ENCODE assay signal across 20 cellular contexts in genomic region chr17:48566717-48567116, GRCh38. TPM values are rescaled to one million over a fixed set of nuclear protein-coding genes. Genes with fewer than 3 reads are reported as not detected.
DNase-seq lines count a peak whose midpoint lies in the region; ATAC-seq, FAIRE-seq and TF ChIP-seq lines count a peak whose summit lies in the region.
"Had no signal": no experiment of that assay in that cellular context is flagged by ENCODE, and none has a peak within 500 bp of the region (broad histone marks: within the 10 kb centered on the region; RNA-seq: fewer than 3 reads in every experiment).

No MANE protein-coding gene starts in this region.

- ATAC-seq in GM23338 (no peak), gastrocnemius medialis (no peak), GM19328 (IDR thresholded peaks at IDR 0.05; ENCODE audit: unreplicated experiment) (no peak), HG02678 (IDR thresholded peaks at IDR 0.05; ENCODE audit: unreplicated experiment) (no peak), HG03520 (IDR thresholded peaks at IDR 0.05; ENCODE audit: unreplicated experiment) (no peak)

- FAIRE-seq in astrocyte (lab: Jason Lieb, UNC): no peak
- FAIRE-seq: A204.1, G401.6, GM12891, GM19239 had no signal

- TF ChIP-seq POLR2A in gastrocnemius medialis (IDR thresholded peaks at IDR 0.05): no peak

- H3K4me1 ChIP-seq in GM23338 (ENCODE audit: insufficient read depth): peaks cover 77% of the 10 kb centered on the region
- peaks cover 22% of the 10 kb centered on the region for H3K4me1 ChIP-seq in astrocyte (ENCODE audit: insufficient read depth, low read length)
- peaks cover 6% of the 10 kb centered on the region for H3K4me1 ChIP-seq in iPS-15b (ENCODE audit: control insufficient read depth, insufficient read depth, low read length)
- H3K4me1 ChIP-seq in gastrocnemius medialis: peaks cover 0 to 7% of the 10 kb centered on the region in 2 donors

- intact Hi-C loops in gastrocnemius medialis (cut with DNase I; ENCODE audit: low total_unique reads): no loop called here

- H3K36me3 ChIP-seq in GM23338 (ENCODE audit: insufficient read depth): no peaks in the 10 kb centered on the region
- H3K36me3 ChIP-seq in astrocyte (ENCODE audit: insufficient read depth, low read length): no peaks in the 10 kb centered on the region
- no peaks in the 10 kb centered on the region for H3K36me3 ChIP-seq in iPS-15b (ENCODE audit: control insufficient read depth, insufficient read depth, low read length)
- H3K36me3 ChIP-seq in gastrocnemius medialis: no peaks in the 10 kb centered on the region

- H3K9ac ChIP-seq in astrocyte (ENCODE audit: low read length) (peak overlapping the region; percentile 62), iPS-15b (ENCODE audit: low read depth, low read length) (no peak overlapping the region)

- no peaks in the 10 kb centered on the region for H3K9me2 ChIP-seq in GM23338 (ENCODE audit: insufficient read depth)

- DNase-seq in GM23338 (ENCODE audit: low spot score) (no peak), astrocyte (ENCODE audit: low read depth) (no peak), gastrocnemius medialis (no peak), mesothelial cell of epicardium (ENCODE audit: low spot score in 2 of 2, unreplicated experiment in 2 of 2) (no peak)
- DNase-seq: HFFc6, MV-4-11, NCI-H1417 treated with DMSO at 0.1 percent for 48 hours, NCI-H2029, NCI-H2171 treated with DMSO at 0.1 percent for 48 hours, NCI-H510A, SHP77 treated with DMSO at 0.1 percent for 48 hours had no signal

- no peaks in the 10 kb centered on the region for H3K36me3 Mint-ChIP-seq in GM23338 (ENCODE audit: low read depth)
- H3K36me3 Mint-ChIP-seq in astrocyte (ENCODE audit: low read depth, unreplicated experiment): no peaks in the 10 kb centered on the region
- H3K36me3 Mint-ChIP-seq in mesothelial cell of epicardium: peaks cover 7% of the 10 kb centered on the region

- peaks cover 62% of the 10 kb centered on the region for H3F3A ChIP-seq in GM23338 (replicated peaks; ENCODE audit: low read depth)

- H3K27me3 Mint-ChIP-seq in GM23338 (ENCODE audit: insufficient read depth, low read depth, poor library complexity): peaks cover 23% of the 10 kb centered on the region
- peaks cover 22% of the 10 kb centered on the region for H3K27me3 Mint-ChIP-seq in astrocyte (ENCODE audit: low read depth, unreplicated experiment)
- H3K27me3 Mint-ChIP-seq in mesothelial cell of epicardium (ENCODE audit: low read depth): no peaks in the 10 kb centered on the region

- H3K27me3 ChIP-seq in GM23338 (ENCODE audit: insufficient read depth): peaks cover 100% of the 10 kb centered on the region
- peaks cover 89% of the 10 kb centered on the region for H3K27me3 ChIP-seq in astrocyte (ENCODE audit: insufficient read depth, low read length)
- peaks cover 97% of the 10 kb centered on the region for H3K27me3 ChIP-seq in iPS-15b (ENCODE audit: control insufficient read depth, insufficient read depth, low read length)
- H3K27me3 ChIP-seq in gastrocnemius medialis: peaks cover 21 to 29% (median 29%) of the 10 kb centered on the region in 3 donors

- TF ChIP-seq CTCF in GM23338 (conservative IDR thresholded peaks at IDR 0.05; ENCODE audit: low read depth in 2 of 2) (no peak), astrocyte (IDR thresholded peaks at IDR 0.05; ENCODE audit: insufficient read depth, low read depth, low read length) (no peak), gastrocnemius medialis (IDR thresholded peaks at IDR 0.05 in 4 of 5, conservative IDR thresholded peaks at IDR 0.05 in 1 of 5) (no peak), mesothelial cell of epicardium (IDR thresholded peaks at IDR 0.05; ENCODE audit: unreplicated experiment) (no peak)

- H3K4me2 ChIP-seq in GM23338: 0 out of 2 replicates have a peak overlapping the region, but pooled peaks have one; percentile 38
- H3K4me2 ChIP-seq in astrocyte (ENCODE audit: low read length): peak overlapping the region; percentile 86

- H2AFZ ChIP-seq in GM23338: no peak overlapping the region
- no peak overlapping the region for H2AFZ ChIP-seq in astrocyte (ENCODE audit: low read depth, low read length)

- in situ Hi-C loops in gastrocnemius medialis (cut with MboI; ENCODE audit: low sequenced_read_pairs in 4 of 4): no loop called here

- H3K4me3 Mint-ChIP-seq in GM23338: no peak overlapping the region
- H3K4me3 Mint-ChIP-seq in astrocyte (ENCODE audit: unreplicated experiment): no peak overlapping the region
- H3K4me3 Mint-ChIP-seq in mesothelial cell of epicardium: no peak overlapping the region
- H3K4me3 Mint-ChIP-seq: HFFc6 had no signal

- no peak overlapping the region for H3K27ac ChIP-seq in GM23338 (ENCODE audit: low read depth)
- H3K27ac ChIP-seq in astrocyte (ENCODE audit: low read depth, low read length): peak overlapping the region; percentile 65
- peak overlapping the region in 3 of 4 donors; percentile 56 to 78 (median 57) for H3K27ac ChIP-seq in gastrocnemius medialis
- H3K27ac ChIP-seq: C4-2B had no signal

- H3K9me3 ChIP-seq in astrocyte (ENCODE audit: insufficient read depth, low read depth, low read length): no peaks in the 10 kb centered on the region
- no peaks in the 10 kb centered on the region for H3K9me3 ChIP-seq in iPS-15b (ENCODE audit: control insufficient read depth, insufficient read depth, low read length)
- H3K9me3 ChIP-seq in gastrocnemius medialis: no peaks in the 10 kb centered on the region

- H3K4me1 Mint-ChIP-seq in GM23338: peaks cover 29% of the 10 kb centered on the region
- no peaks in the 10 kb centered on the region for H3K4me1 Mint-ChIP-seq in astrocyte (ENCODE audit: low read depth, unreplicated experiment)
- peaks cover 50% of the 10 kb centered on the region for H3K4me1 Mint-ChIP-seq in mesothelial cell of epicardium

- H3K9me3 Mint-ChIP-seq in GM23338 (no peaks in the 10 kb centered on the region), astrocyte (ENCODE audit: unreplicated experiment) (peaks cover 16% of the 10 kb centered on the region), mesothelial cell of epicardium (no peaks in the 10 kb centered on the region)
- H3K9me3 Mint-ChIP-seq: HFFc6 had no signal

- H4K20me1 ChIP-seq in GM23338 (replicated peaks; ENCODE audit: insufficient read depth): peaks cover 67% of the 10 kb centered on the region
- H4K20me1 ChIP-seq in astrocyte (ENCODE audit: insufficient read depth, low read length): peaks cover 3% of the 10 kb centered on the region

- no peaks in the 10 kb centered on the region for H3K79me2 ChIP-seq in GM23338 (replicated peaks; ENCODE audit: insufficient read depth)
- H3K79me2 ChIP-seq in astrocyte (ENCODE audit: insufficient read depth, low read length): peaks cover 95% of the 10 kb centered on the region

- H3K4me3 ChIP-seq in GM23338 (no peak overlapping the region), astrocyte (ENCODE audit: insufficient read depth, low read depth, low read length) (no peak overlapping the region), iPS-15b (ENCODE audit: low read depth, low read length) (peak overlapping the region; percentile 6), gastrocnemius medialis (no peak overlapping the region)

- H3K27ac Mint-ChIP-seq in GM23338 (no peak overlapping the region), astrocyte (ENCODE audit: unreplicated experiment) (no peak overlapping the region), mesothelial cell of epicardium (no peak overlapping the region)
- H3K27ac Mint-ChIP-seq: HFFc6 had no signal

RNA-seq across cellular contexts. Expression of gene HOXB4, which starts 11.4 kb away (rescaled TPM):
- total RNA-seq in GM23338 (2014; rRNA removed; shearing (Covaris generic)): not detected in 2 replicates
- polyA plus RNA-seq in GM23338 (2016; fragmentation: Nextera tagmentation; extraction: Ambion mirVana): not detected in 2 replicates
- total RNA-seq in astrocyte (not detected in 2 replicates), gastrocnemius medialis (1 to 10 TPM in 1 of 4 donors, under 1 TPM in 3; 0.18 to 1.8 (median 0.51) TPM), mesothelial cell of epicardium (34.2 to 39.2 TPM (median 34.4 TPM) in 3 replicates)
- total RNA-seq: HFFc6 had no signal

RNA-seq across cellular contexts. Expression of gene HOXB2, which starts 21.8 kb away (rescaled TPM):
- not detected in 2 replicates for total RNA-seq in GM23338 (2014; rRNA removed; shearing (Covaris generic))
- polyA plus RNA-seq in GM23338 (2016; fragmentation: Nextera tagmentation; extraction: Ambion mirVana): 0.37 TPM in 1 of 2 replicates, not detected in the other
- total RNA-seq in astrocyte (0.41 and 1.8 TPM in 2 replicates), gastrocnemius medialis (10 to 100 TPM in 2 of 4 donors, 1 to 10 TPM in 2; 4.1 to 22.1 (median 10.4) TPM), mesothelial cell of epicardium (46.6 to 47.2 TPM (median 46.7 TPM) in 3 replicates)
- total RNA-seq: HFFc6 had no signal

RNA-seq across cellular contexts. Expression of gene HOXB3, which starts 23.3 kb away (rescaled TPM):
- total RNA-seq in GM23338 (2014; rRNA removed; shearing (Covaris generic)): 0.17 TPM in 1 of 2 replicates, not detected in the other
- not detected in 2 replicates for polyA plus RNA-seq in GM23338 (2016; fragmentation: Nextera tagmentation; extraction: Ambion mirVana)
- not detected in 2 replicates for total RNA-seq in astrocyte
- 1 to 10 TPM; 1.3 to 5.5 (median 2.2) TPM for total RNA-seq in gastrocnemius medialis
- total RNA-seq in mesothelial cell of epicardium: 282 to 303 TPM (median 282 TPM) in 3 replicates
- total RNA-seq: HFFc6 had no signal

RNA-seq across cellular contexts. Expression of gene HOXB5, which starts 26.9 kb away (rescaled TPM):
- not detected in 2 replicates for total RNA-seq in GM23338 (2014; rRNA removed; shearing (Covaris generic))
- polyA plus RNA-seq in GM23338 (2016; fragmentation: Nextera tagmentation; extraction: Ambion mirVana): not detected in 2 replicates
- total RNA-seq in astrocyte (not detected in 2 replicates), gastrocnemius medialis (not detected), mesothelial cell of epicardium (28.6 to 32.4 TPM (median 31.1 TPM) in 3 replicates)
- total RNA-seq: HFFc6 had no signal

RNA-seq across cellular contexts. Expression of gene HOXB1, which starts 35.9 kb away (rescaled TPM):
- total RNA-seq in GM23338 (2014; rRNA removed; shearing (Covaris generic)): not detected in 2 replicates
- not detected in 2 replicates for polyA plus RNA-seq in GM23338 (2016; fragmentation: Nextera tagmentation; extraction: Ambion mirVana)
- not detected in 2 replicates for total RNA-seq in astrocyte
- total RNA-seq in gastrocnemius medialis: not detected
- 0.24 to 0.43 TPM (median 0.25 TPM) in 3 replicates for total RNA-seq in mesothelial cell of epicardium
- total RNA-seq: HFFc6 had no signal

Comparison
In these comparisons a context has a peak if more than half of its experiments do, and no peak if none do; other contexts are left out.
1. RNA of gene HOXB4, which starts 11.4 kb away (total RNA-seq): 34.2 to 39.2 TPM in mesothelial cell of epicardium; 0.18 to 1.8 TPM in gastrocnemius medialis, not detected in GM23338 and not detected in astrocyte; every median in the first group is over 10 times any median in the second.
2. RNA of gene HOXB3, which starts 23.3 kb away (total RNA-seq): 282 to 303 TPM in mesothelial cell of epicardium; 1.3 to 5.5 TPM in gastrocnemius medialis, 0.17 TPM in GM23338 and not detected in astrocyte; every median in the first group is over 10 times any median in the second.